Comparison of ENCODE assay signal across 8 cellular contexts in the genomic region with DNA sequence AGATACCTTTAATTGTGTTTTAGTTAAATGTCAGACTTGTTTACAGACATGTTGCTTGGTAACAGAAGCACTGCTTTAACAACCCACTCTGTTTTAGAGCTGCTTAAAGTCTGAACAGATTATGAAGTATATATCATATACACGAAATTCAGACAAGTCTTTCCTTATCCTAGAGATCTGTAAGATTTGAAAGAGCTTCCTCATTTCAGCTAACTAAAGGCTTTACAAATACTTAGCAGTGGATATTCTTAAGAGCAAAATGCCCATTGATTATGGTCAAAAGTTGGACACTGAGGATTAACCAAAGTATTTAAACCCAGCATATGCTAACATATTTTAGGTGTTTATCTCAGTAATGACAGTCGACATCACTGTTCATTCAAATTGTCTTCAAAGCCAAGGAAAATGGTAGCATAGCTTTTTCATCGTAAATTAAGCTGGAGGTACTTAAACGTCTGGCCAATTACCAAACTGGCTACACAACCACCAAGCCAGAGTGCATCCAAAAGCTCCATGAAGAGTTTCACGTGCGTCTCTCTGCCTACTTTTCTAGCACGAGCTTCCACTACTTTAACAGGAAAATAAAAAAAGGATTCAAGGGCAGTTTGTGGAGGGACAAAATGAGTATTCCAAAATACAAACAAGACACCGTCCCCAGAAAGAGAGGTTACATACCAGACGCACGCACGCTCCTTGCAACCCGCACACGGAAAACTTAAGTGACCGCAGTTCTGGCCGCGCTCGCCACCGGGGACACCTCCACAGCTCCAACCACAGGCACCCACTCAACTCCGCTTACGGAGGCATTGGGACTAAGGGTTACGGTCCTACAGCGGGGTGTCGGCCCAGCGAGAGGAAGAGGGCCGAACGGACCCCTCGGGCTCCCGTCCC. TPM values are rescaled to one million over a fixed set of nuclear protein-coding genes. Genes with fewer than 3 reads are reported as not detected.
DNase-seq lines count a peak whose midpoint lies in the region; TF ChIP-seq lines count a peak whose summit lies in the region.

No MANE protein-coding gene starts in this region.

- H2AFZ ChIP-seq in SK-N-SH (ENCODE audit: low read depth), result peak overlapping the region; percentile 99

- CTCF ChIA-PET in SK-N-SH (lab: Yijun Ruan, JAX), result interaction anchor here (0.8 to 1.3 kb wide), 3 partner anchors 13 to 25 kb away, joined by 3 read pairs; no protein-coding TSS in a partner anchor

- H3K27me3 Mint-ChIP-seq in endodermal cell (ENCODE audit: insufficient read depth), result no peaks in the 10 kb centered on the region

- peaks cover 6% of the 10 kb centered on the region for H3K4me1 Mint-ChIP-seq in endodermal cell

- H3K27me3 ChIP-seq in SK-N-SH (ENCODE audit: insufficient read depth), result no peaks in the 10 kb centered on the region
- no peaks in the 10 kb centered on the region for H3K27me3 ChIP-seq in endodermal cell (ENCODE audit: control insufficient read depth, insufficient read depth, low read length, poor library complexity, severe bottlenecking)
- H3K27me3 ChIP-seq in muscle layer of duodenum (ENCODE audit: low read depth, low read length), result no peaks in the 10 kb centered on the region

- WGBS in SK-N-SH (ENCODE audit: low lambda C conversion rate), result 3% methylated on average over 15 of the region's 28 CpGs
- WGBS in endodermal cell (ENCODE audit: insufficient coverage in 1 of 2, insufficient read length in 1 of 2), 2 experiments, result 3 to 12% methylated on average over 6 to 28 of the region's 28 CpGs

- peaks cover 6% of the 10 kb centered on the region for H3K9me3 Mint-ChIP-seq in endodermal cell

- no peak for TF ChIP-seq RAD21 in SK-N-SH (IDR thresholded peaks at IDR 0.05; ENCODE audit: low read length)

- H3K4me2 ChIP-seq in SK-N-SH, result peak overlapping the region; percentile 96

- H3K4me3 ChIP-seq in SK-N-SH (ENCODE audit: low read depth in 2 of 2, low read length in 1 of 2), result peak overlapping the region; percentile 78 to 90
- H3K4me3 ChIP-seq in endodermal cell (ENCODE audit: low read length), result peak overlapping the region; percentile 81
- H3K4me3 ChIP-seq in muscle layer of duodenum (ENCODE audit: low read depth in 1 of 2, low read length in 2 of 2), result peak overlapping the region; percentile 81 to 93

- H3K27ac ChIP-seq in SK-N-SH (ENCODE audit: low read depth in 2 of 2, low read length in 1 of 2) (peak overlapping the region; percentile 74 to 78), endodermal cell (ENCODE audit: low read depth, low read length) (peak overlapping the region; percentile 27), muscle layer of duodenum (ENCODE audit: low read length) (peak overlapping the region; percentile 88)

- H3F3A ChIP-seq in SK-N-SH (replicated peaks; ENCODE audit: insufficient read depth), result no peaks in the 10 kb centered on the region

- H3K9me3 ChIP-seq in SK-N-SH, result no peaks in the 10 kb centered on the region
- peaks cover 6% of the 10 kb centered on the region for H3K9me3 ChIP-seq in endodermal cell (ENCODE audit: control insufficient read depth, low read length)
- H3K9me3 ChIP-seq in muscle layer of duodenum (ENCODE audit: control insufficient read depth in 1 of 2, low read length in 2 of 2), result no peaks in the 10 kb centered on the region

- H3K36me3 ChIP-seq in SK-N-SH (replicated peaks in 1 of 2; ENCODE audit: control insufficient read depth in 1 of 2, insufficient read depth in 2 of 2, low read length in 1 of 2) (no peaks in the 10 kb centered on the region), endodermal cell (ENCODE audit: control insufficient read depth, insufficient read depth, low read length) (no peaks in the 10 kb centered on the region), muscle layer of duodenum (ENCODE audit: control insufficient read depth in 1 of 2, insufficient read depth in 2 of 2, low read length in 2 of 2) (no peaks in the 10 kb centered on the region)

- peak overlapping the region; percentile 85 for H3K4me3 Mint-ChIP-seq in endodermal cell

- no peak for TF ChIP-seq EP300 in SK-N-SH (IDR thresholded peaks at IDR 0.05; ENCODE audit: borderline replicate concordance in 1 of 2, low read depth in 1 of 2, low read length in 1 of 2)

- peak overlapping the region; percentile 94 for H3K27ac Mint-ChIP-seq in endodermal cell

- peaks cover 18% of the 10 kb centered on the region for H3K36me3 Mint-ChIP-seq in endodermal cell (ENCODE audit: low read depth)

- TF ChIP-seq CTCF in GM20000 (IDR thresholded peaks at IDR 0.05; ENCODE audit: extremely low read depth, missing control alignments) (no peak), SK-N-SH (IDR thresholded peaks at IDR 0.05) (no peak), endodermal cell (conservative IDR thresholded peaks at IDR 0.05) (no peak)

- no peaks in the 10 kb centered on the region for H4K20me1 ChIP-seq in SK-N-SH (ENCODE audit: insufficient read depth)

- H3K9ac ChIP-seq in SK-N-SH (peak overlapping the region; percentile 82), endodermal cell (ENCODE audit: extremely low read depth, low read length, poor library complexity, severe bottlenecking) (peak overlapping the region; percentile 67)

- DNase-seq in DMS53 treated with DMSO at 0.1 percent for 48 hours (lab: John Stamatoyannopoulos, UW; ENCODE audit: unreplicated experiment) (peak; percentile 74), GM20000 (ENCODE audit: low spot score) (peak; percentile 14), HT-29 (ENCODE audit: low spot score) (peak; percentile 69), SK-N-SH (peak; percentile 25), endodermal cell (no peak), cerebellar nuclear complex (lab: John Stamatoyannopoulos, UW) (no peak)
- DNase-seq in stimulated activated CD4-positive, alpha-beta T cell treated with anti-CD3 and anti-CD28 coated beads, Interleukin-4, amount 100 ng/mL, for 24 hours, result no peak

- no peaks in the 10 kb centered on the region; a peak in 2 of 4 replicates for H3K4me1 ChIP-seq in SK-N-SH (ENCODE audit: control insufficient read depth in 1 of 2, insufficient read depth in 2 of 2, low read depth in 1 of 2, low read length in 1 of 2)
- H3K4me1 ChIP-seq in endodermal cell (ENCODE audit: control insufficient read depth, insufficient read depth, low read length), result no peaks in the 10 kb centered on the region
- H3K4me1 ChIP-seq in muscle layer of duodenum (ENCODE audit: control insufficient read depth in 1 of 2, insufficient read depth in 2 of 2, low read length in 2 of 2), result peaks cover 5 to 6% of the 10 kb centered on the region in 2 donors

- no peaks in the 10 kb centered on the region for H3K9me2 ChIP-seq in SK-N-SH

- peaks cover 27% of the 10 kb centered on the region for H3K79me2 ChIP-seq in SK-N-SH (ENCODE audit: insufficient read depth)

- POLR2A ChIA-PET in SK-N-SH (lab: Yijun Ruan, JAX), result no interaction called here

TF ChIP-seq in SK-N-SH, 30 proteins besides CTCF, POLR2A, EP300 and RAD21:
- no peak for TF ChIP-seq ELF1 (IDR thresholded peaks at IDR 0.05)
- TF ChIP-seq JUND (IDR thresholded peaks at IDR 0.05), result no peak
- TF ChIP-seq MXI1 (IDR thresholded peaks at IDR 0.05; ENCODE audit: low read depth, low read length), result no peak
- TF ChIP-seq, protein P1, sequence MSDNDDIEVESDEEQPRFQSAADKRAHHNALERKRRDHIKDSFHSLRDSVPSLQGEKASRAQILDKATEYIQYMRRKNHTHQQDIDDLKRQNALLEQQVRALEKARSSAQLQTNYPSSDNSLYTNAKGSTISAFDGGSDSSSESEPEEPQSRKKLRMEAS (IDR thresholded peaks at IDR 0.05; ENCODE audit: low read depth), result no peak

RNA-seq across cellular contexts. Expression of gene CEP83, which starts 0.5 kb away (rescaled TPM):
- total RNA-seq in HT-29 (2014; rRNA removed; shearing (Covaris generic)), result 17.7 and 20.0 TPM in 2 replicates
- polyA plus RNA-seq in SK-N-SH (2012; rRNA removed), result 2.5 and 4.2 TPM in 2 replicates
- polyA plus RNA-seq in SK-N-SH (2012; cell fraction: cytosol; rRNA removed), result 2.8 and 3.6 TPM in 2 replicates
- polyA plus RNA-seq in SK-N-SH (2012; cell fraction: nucleus; rRNA removed), result 9.4 and 12.1 TPM in 2 replicates
- total RNA-seq in endodermal cell, result 10 to 100 TPM; 28.6 to 36.3 TPM
- 21.7 TPM for polyA plus RNA-seq in endodermal cell (2013, experiment 1 of 2)
- 21.4 TPM for polyA plus RNA-seq in endodermal cell (2013, experiment 2 of 2)

Comparison
In these comparisons a context has a peak if more than half of its experiments do, and no peak if none do; other contexts are left out.
1. DNase-seq: peak in DMS53 treated with DMSO at 0.1 percent for 48 hours (single experiment), GM20000 (single experiment), HT-29 (single experiment) and SK-N-SH (single experiment); none in endodermal cell (single experiment), stimulated activated CD4-positive, alpha-beta T cell treated with anti-CD3 and anti-CD28 coated beads, Interleukin-4, amount 100 ng/mL, for 24 hours (single experiment) and cerebellar nuclear complex (0 of 2).
2. H3K27ac ChIP-seq: peak in every context shown above with its lines; median percentile 88 in muscle layer of duodenum; 76 in SK-N-SH; 27 in endodermal cell.
3. Peak in every context shown above with its lines, with median percentiles within 50 percentile points of each other: H3K4me3 ChIP-seq.